In genomic region chr11:67420147-67420645, GRCh38 we compare ENCODE assay signal across 1 cellular context.
TF ChIP-seq lines count a peak whose summit lies in the region.

No MANE protein-coding gene starts in this region.

TF ChIP-seq in SK-N-SH treated with all-trans-retinoic acid at 6 μM for 48 hours, 23 proteins besides CTCF, POLR2A, EP300 and RAD21 (continued from another document):
- TF ChIP-seq PATZ1 (CRISPR knock-in tag; IDR thresholded peaks at IDR 0.05; ENCODE audit: borderline replicate concordance) = no peak
